Comparison of ENCODE assay signal across 33 cellular contexts in genomic region chrX:96833333-96833732, GRCh38. TPM values are rescaled to one million over a fixed set of nuclear protein-coding genes. Genes with fewer than 3 reads are reported as not detected.
"Had no signal": no experiment of that assay in that cellular context is flagged by ENCODE, and none has a peak within 500 bp of the region (broad histone marks: within the 10 kb centered on the region; RNA-seq: fewer than 3 reads in every experiment).

No MANE protein-coding gene starts in this region.

- H3K4me1 ChIP-seq: SJCRH30 had no signal

- ATAC-seq: activated naive CD4-positive, alpha-beta T cell treated with anti-CD3 and anti-CD28 coated beads, Interleukin-2, amount 50 U/mL, for 72 hours; activated T-cell treated with anti-CD3 and anti-CD28 coated beads, Interleukin-2, amount 50 U/mL, for 4 hours had no signal

- H3K9me3 ChIP-seq: MG63, SJCRH30 had no signal

- DNase-seq: activated B cell treated with CpG ODN at 0.5 μM for 24 hours; activated CD4-positive, alpha-beta memory T cell treated with anti-CD3 and anti-CD28 coated beads for 36 hours; activated CD4-positive, alpha-beta T cell treated with anti-CD3 and anti-CD28 coated beads for 4 hours; activated CD4-positive, alpha-beta T cell treated with anti-CD3 and anti-CD28 coated beads, Interleukin-2, amount 50 U/mL, for 1 hour; activated CD4-positive, CD25-positive, alpha-beta regulatory T cell treated with anti-CD3 and anti-CD28 coated beads, Interleukin-2, amount 50 U/mL, for 72 hours; activated CD8-positive, alpha-beta memory T cell treated with anti-CD3 and anti-CD28 coated beads, Interleukin-2, amount 50 U/mL, for 4 hours; activated gamma-delta T cell treated with Interleukin-2 at 50 U/mL for 16 hours; activated naive CD4-positive, alpha-beta T cell treated with anti-CD3 and anti-CD28 coated beads for 36 hours; activated T-cell treated with anti-CD3 and anti-CD28 coated beads for 4 hours; activated T-cell treated with anti-CD3 and anti-CD28 coated beads, Interleukin-2, amount 50 U/mL, for 4 hours; aorta; brain microvascular endothelial cell; central memory CD4-positive, alpha-beta T cell; Kasumi-1; KG1; MG63; NCI-H1048; NCI-H1105 treated with DMSO at 0.1 percent for 48 hours; NCI-H1436; NCI-H1694; NCI-H1930; NCI-H2107; NCI-H2171; NCI-H510A; NCI-H526; NCI-H748 treated with DMSO at 0.1 percent for 48 hours; NK-92 treated with Interleukin-12 subunit alpha and Interleukin-12 subunit beta, amount 100 ng/mL, for 24 hours; SHP77; SJCRH30 had no signal

- H3K36me3 ChIP-seq: brain microvascular endothelial cell, MG63, SJCRH30 had no signal

- H3K27ac ChIP-seq: brain microvascular endothelial cell, SJCRH30, SK-N-MC had no signal

- H3K27me3 ChIP-seq: brain microvascular endothelial cell, MG63, SJCRH30 had no signal

- H3K4me3 ChIP-seq: MG63, SJCRH30, SK-N-MC had no signal

- FAIRE-seq: TTC549 had no signal

RNA-seq across cellular contexts. Expression of gene RPA4, which starts 50.4 kb away (rescaled TPM):
- total RNA-seq: RPMI7951 had no signal
